In genomic region chr19:980133-980998, GRCh38 we compare ENCODE assay signal across 1 cellular context.
TF ChIP-seq lines count a peak whose summit lies in the region.

No MANE protein-coding gene starts in this region.

TF ChIP-seq in K562, 482 proteins besides CTCF, POLR2A, EP300 and RAD21 (continues in another document):
- TF ChIP-seq HES1 (IDR thresholded peaks at IDR 0.05; ENCODE audit: low read depth): no peak
- TF ChIP-seq FOSL1 (tag; conservative IDR thresholded peaks at IDR 0.05): no peak
- no peak for TF ChIP-seq BMI1 (IDR thresholded peaks at IDR 0.05; ENCODE audit: low read length)
- TF ChIP-seq ZNF41 (CRISPR knock-in tag; conservative IDR thresholded peaks at IDR 0.05): no peak
- TF ChIP-seq ZNF589 (CRISPR knock-in tag; IDR thresholded peaks at IDR 0.05; ENCODE audit: low read depth): peak; percentile 80
- TF ChIP-seq ZNF518B (CRISPR knock-in tag; IDR thresholded peaks at IDR 0.05): no peak
- no peak for TF ChIP-seq E4F1 (CRISPR knock-in tag; IDR thresholded peaks at IDR 0.05; ENCODE audit: borderline replicate concordance)
- TF ChIP-seq PHF20 (IDR thresholded peaks at IDR 0.05; ENCODE audit: partially characterized antibody): no peak
- peak in 1 of 2 experiments; percentile 55; a peak in 1 of 4 replicates for TF ChIP-seq SRF (CRISPR knock-in tag; IDR thresholded peaks at IDR 0.05)
- TF ChIP-seq ZNF253 (CRISPR knock-in tag; conservative IDR thresholded peaks at IDR 0.05): no peak
- no peak for TF ChIP-seq E2F3 (CRISPR knock-in tag; IDR thresholded peaks at IDR 0.05)
- TF ChIP-seq SIX5 (IDR thresholded peaks at IDR 0.05; ENCODE audit: borderline replicate concordance in 1 of 2, insufficient read depth in 1 of 2, low read depth in 1 of 2, low read length in 2 of 2): no peak
- TF ChIP-seq IFI16 (CRISPR knock-in tag; IDR thresholded peaks at IDR 0.05): no peak
- TF ChIP-seq RBM17 (IDR thresholded peaks at IDR 0.05; ENCODE audit: borderline replicate concordance, low read depth, low read length): no peak
- TF ChIP-seq MXI1 (IDR thresholded peaks at IDR 0.05; ENCODE audit: low read depth, low read length): 0 out of 2 replicates have a peak, but pooled peaks have one; percentile 26
- 0 out of 2 replicates have a peak, but pooled peaks have one; percentile 33 for TF ChIP-seq SREBF2 (CRISPR knock-in tag; IDR thresholded peaks at IDR 0.05)
- peak in 1 of 3 experiments; percentile 28 for TF ChIP-seq YY1 (IDR thresholded peaks at IDR 0.05; ENCODE audit: borderline replicate concordance in 1 of 3, control insufficient read depth in 1 of 3, extremely low read depth in 1 of 3, insufficient read depth in 3 of 3, insufficient read length in 1 of 3, insufficient replicate concordance in 2 of 3, low read depth in 1 of 3, low read length in 2 of 3)
- no peak for TF ChIP-seq SFPQ (IDR thresholded peaks at IDR 0.05; ENCODE audit: low read depth, low read length)
- peak in 1 of 2 experiments; percentile 72; a peak in 3 of 4 replicates for TF ChIP-seq KDM1A (IDR thresholded peaks at IDR 0.05)
- peak; percentile 74 for TF ChIP-seq NFIC (IDR thresholded peaks at IDR 0.05)
- TF ChIP-seq RUNX1 (IDR thresholded peaks at IDR 0.05; ENCODE audit: low read depth): no peak
- TF ChIP-seq MAZ (CRISPR knock-in tag; conservative IDR thresholded peaks at IDR 0.05 in 1 of 2, IDR thresholded peaks at IDR 0.05 in 1 of 2): peak; percentile 85 to 95
- TF ChIP-seq E2F4 (CRISPR knock-in tag; IDR thresholded peaks at IDR 0.05; ENCODE audit: low read depth): no peak
- TF ChIP-seq, protein P1, sequence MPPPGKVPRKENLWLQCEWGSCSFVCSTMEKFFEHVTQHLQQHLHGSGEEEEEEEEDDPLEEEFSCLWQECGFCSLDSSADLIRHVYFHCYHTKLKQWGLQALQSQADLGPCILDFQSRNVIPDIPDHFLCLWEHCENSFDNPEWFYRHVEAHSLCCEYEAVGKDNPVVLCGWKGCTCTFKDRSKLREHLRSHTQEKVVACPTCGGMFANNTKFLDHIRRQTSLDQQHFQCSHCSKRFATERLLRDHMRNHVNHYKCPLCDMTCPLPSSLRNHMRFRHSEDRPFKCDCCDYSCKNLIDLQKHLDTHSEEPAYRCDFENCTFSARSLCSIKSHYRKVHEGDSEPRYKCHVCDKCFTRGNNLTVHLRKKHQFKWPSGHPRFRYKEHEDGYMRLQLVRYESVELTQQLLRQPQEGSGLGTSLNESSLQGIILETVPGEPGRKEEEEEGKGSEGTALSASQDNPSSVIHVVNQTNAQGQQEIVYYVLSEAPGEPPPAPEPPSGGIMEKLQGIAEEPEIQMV (tag; conservative IDR thresholded peaks at IDR 0.05; ENCODE audit: low read depth): no peak
- no peak for TF ChIP-seq ATF1 (CRISPR knock-in tag; IDR thresholded peaks at IDR 0.05)
- TF ChIP-seq ATF1 (tag; IDR thresholded peaks at IDR 0.05): peak; percentile 85
- no peak for TF ChIP-seq ZNF695 (CRISPR knock-in tag; IDR thresholded peaks at IDR 0.05)
- no peak for TF ChIP-seq HNRNPK (IDR thresholded peaks at IDR 0.05; ENCODE audit: low read depth, low read length, poor library complexity, severe bottlenecking)
- no peak for TF ChIP-seq ZNF347 (CRISPR knock-in tag; IDR thresholded peaks at IDR 0.05; ENCODE audit: low read depth)
- TF ChIP-seq ZNF165 (CRISPR knock-in tag; IDR thresholded peaks at IDR 0.05; ENCODE audit: borderline replicate concordance): no peak
- TF ChIP-seq GATA2 (CRISPR knock-in tag; IDR thresholded peaks at IDR 0.05): no peak
- TF ChIP-seq, protein P2, sequence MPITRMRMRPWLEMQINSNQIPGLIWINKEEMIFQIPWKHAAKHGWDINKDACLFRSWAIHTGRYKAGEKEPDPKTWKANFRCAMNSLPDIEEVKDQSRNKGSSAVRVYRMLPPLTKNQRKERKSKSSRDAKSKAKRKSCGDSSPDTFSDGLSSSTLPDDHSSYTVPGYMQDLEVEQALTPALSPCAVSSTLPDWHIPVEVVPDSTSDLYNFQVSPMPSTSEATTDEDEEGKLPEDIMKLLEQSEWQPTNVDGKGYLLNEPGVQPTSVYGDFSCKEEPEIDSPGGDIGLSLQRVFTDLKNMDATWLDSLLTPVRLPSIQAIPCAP (CRISPR knock-in tag; IDR thresholded peaks at IDR 0.05; ENCODE audit: borderline replicate concordance): no peak
- TF ChIP-seq NCOR1 (IDR thresholded peaks at IDR 0.05): peak; percentile 79
- no peak for TF ChIP-seq TGIF2 (CRISPR knock-in tag; IDR thresholded peaks at IDR 0.05)
- no peak for TF ChIP-seq ELF2 (CRISPR knock-in tag; IDR thresholded peaks at IDR 0.05)
- no peak for TF ChIP-seq KDM2B (CRISPR knock-in tag; IDR thresholded peaks at IDR 0.05)
- TF ChIP-seq ZNF79 (CRISPR knock-in tag; IDR thresholded peaks at IDR 0.05; ENCODE audit: low read depth): no peak
- TF ChIP-seq SREBF1 (IDR thresholded peaks at IDR 0.05; ENCODE audit: borderline replicate concordance, low read depth, low read length): no peak
- no peak for TF ChIP-seq ZNF274 (IDR thresholded peaks at IDR 0.05; ENCODE audit: borderline replicate concordance, low read depth, low read length)
- no peak for TF ChIP-seq ZNF146 (CRISPR knock-in tag; IDR thresholded peaks at IDR 0.05; ENCODE audit: unreplicated experiment)
- no peak for TF ChIP-seq ZNF197 (CRISPR knock-in tag; IDR thresholded peaks at IDR 0.05; ENCODE audit: low read depth)
- no peak for TF ChIP-seq MTF1 (CRISPR knock-in tag; IDR thresholded peaks at IDR 0.05; ENCODE audit: borderline replicate concordance)
- no peak for TF ChIP-seq TEAD2 (tag; IDR thresholded peaks at IDR 0.05)
- TF ChIP-seq C11orf30 (IDR thresholded peaks at IDR 0.05; ENCODE audit: low read depth): no peak
- peak; percentile 75 for TF ChIP-seq SMARCA4 (IDR thresholded peaks at IDR 0.05)
- no peak; a peak in 1 of 6 replicates for TF ChIP-seq ZBTB11 (CRISPR knock-in tag; IDR thresholded peaks at IDR 0.05)
- no peak for TF ChIP-seq FOXO4 (CRISPR knock-in tag; IDR thresholded peaks at IDR 0.05)
